Comparison of ENCODE assay signal across 34 cellular contexts in the genomic region with DNA sequence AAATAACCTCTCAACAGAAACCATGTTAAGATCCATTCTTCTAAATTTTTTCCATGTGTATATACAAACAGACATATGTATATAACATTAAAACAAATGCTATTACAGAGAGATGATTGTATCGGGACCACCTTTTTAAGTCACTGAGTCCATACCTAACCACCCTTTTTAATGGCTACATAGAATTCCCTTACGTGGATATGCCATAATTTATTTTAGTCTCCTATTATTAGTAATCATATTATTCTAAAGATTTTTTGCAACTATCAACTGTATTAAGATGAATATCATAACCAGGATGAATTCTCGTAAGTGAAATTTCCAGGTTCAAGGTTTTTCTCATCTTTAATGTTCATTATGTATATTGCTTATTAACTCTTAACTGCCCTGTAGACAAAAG.
"Had no signal": no experiment of that assay in that cellular context is flagged by ENCODE, and none has a peak within 500 bp of the region (broad histone marks: within the 10 kb centered on the region; RNA-seq: fewer than 3 reads in every experiment).

No MANE protein-coding gene starts in this region.

- H3K4me3 ChIP-seq: MG63 had no signal

- H3K9ac ChIP-seq: KMS-11 had no signal

- H3K36me3 ChIP-seq: MG63 had no signal

- H3K9me3 ChIP-seq: MG63 had no signal

- H3K4me2 ChIP-seq: KMS-11 had no signal

- DNase-seq: Karpas-422, Kasumi-1, MG63, MM.1S, MV-4-11, NCI-H1048, NCI-H1092, NCI-H1092 treated with DMSO at 0.1 percent for 48 hours, NCI-H1105, NCI-H1105 treated with DMSO at 0.1 percent for 48 hours, NCI-H1417, NCI-H1417 treated with DMSO at 0.1 percent for 48 hours, NCI-H1436, NCI-H1436 treated with DMSO at 0.1 percent for 48 hours, NCI-H146, NCI-H1694, NCI-H1694 treated with DMSO at 0.1 percent for 48 hours, NCI-H187, NCI-H187 treated with DMSO at 0.1 percent for 48 hours, NCI-H1930, NCI-H2029, NCI-H2029 treated with DMSO at 0.1 percent for 48 hours, NCI-H2081, NCI-H2081 treated with DMSO at 0.1 percent for 48 hours, NCI-H2107, NCI-H2171, NCI-H2227 treated with DMSO at 0.1 percent for 48 hours, NCI-H226, NCI-H345, NCI-H446, NCI-H446 treated with DMSO at 0.1 percent for 48 hours, NCI-H510A, NCI-H510A treated with DMSO at 0.1 percent for 48 hours had no signal

- H3K27me3 ChIP-seq: MG63 had no signal

- H3K27ac ChIP-seq: KMS-11 had no signal
